ENCODE assay signal across 34 cellular contexts in genomic region chr11:60680455-60681119, GRCh38. TPM values are rescaled to one million over a fixed set of nuclear protein-coding genes. Genes with fewer than 3 reads are reported as not detected.
"Had no signal": no experiment of that assay in that cellular context is flagged by ENCODE, and none has a peak within 500 bp of the region (broad histone marks: within the 10 kb centered on the region; RNA-seq: fewer than 3 reads in every experiment).

No MANE protein-coding gene starts in this region.

- ATAC-seq: left lung; lower lobe of right lung; naive thymus-derived CD8-positive, alpha-beta T cell; stimulated activated naive B cell treated with anti-CD40 and anti-IgM and Interleukin-4, amounts not matched to agents 10 μg/mL and 1 μg/mL and 100 μg/mL, for 72 hours; stimulated activated naive CD8-positive, alpha-beta T cell treated with anti-CD3 and anti-CD28 coated beads, Interleukin-15, Interleukin-2, amounts not matched to agents 100 U/mL and 50 U/mL, for 24 hours had no signal

- H3K4me1 ChIP-seq: left lung, lower lobe of right lung, parathyroid adenoma, right atrium auricular region, right lobe of liver, stomach, thyroid gland, transverse colon, upper lobe of left lung, vagina had no signal

- H3K36me3 ChIP-seq: left lung, lower lobe of right lung, right atrium auricular region, right lobe of liver, stomach, thyroid gland, transverse colon, upper lobe of left lung, vagina had no signal

- H3K27me3 ChIP-seq: left lung, right atrium auricular region, right lobe of liver, stomach, testis, thyroid gland, transverse colon, upper lobe of left lung, vagina had no signal

- H3K27ac ChIP-seq: left lung, lower lobe of right lung, parathyroid adenoma, right atrium auricular region, right lobe of liver, stomach, testis, thyroid gland, transverse colon, upper lobe of left lung, vagina had no signal

- FAIRE-seq: islet of Langerhans, kidney had no signal

- DNase-seq: hypothalamus; immature natural killer cell; kidney; left colon; left lung; lower lobe of right lung; mammary epithelial cell; mesenchymal stem cell; naive thymus-derived CD8-positive, alpha-beta T cell; nucleus accumbens; right lobe of liver; stimulated activated CD4-positive, alpha-beta T cell treated with anti-CD3 and anti-CD28 coated beads, Interleukin-1b, Interleukin-23, amount 100 ng/mL, for 48 hours; stimulated activated CD4-positive, alpha-beta T cell treated with anti-CD3 and anti-CD28 coated beads, Interleukin-4, amount 100 ng/mL, for 1 hour; stimulated activated naive B cell treated with anti-CD40 and anti-IgM and Interleukin-4, amounts not matched to agents 10 μg/mL and 1 μg/mL and 100 μg/mL, for 72 hours; stimulated activated naive CD8-positive, alpha-beta T cell treated with anti-CD3 and anti-CD28 coated beads, Interleukin-15, Interleukin-2, amounts not matched to agents 100 U/mL and 50 U/mL, for 24 hours; stomach; testis; thyroid gland; transverse colon; upper lobe of left lung had no signal

- H3K4me3 ChIP-seq: left lung, lower lobe of right lung, right atrium auricular region, right lobe of liver, smooth muscle cell, stomach, testis, thyroid gland, transverse colon, upper lobe of left lung, vagina had no signal

- H3K9me3 ChIP-seq: right lobe of liver, testis, thyroid gland, vagina had no signal

RNA-seq across cellular contexts. Expression of gene MS4A8, which starts 18.8 kb away (rescaled TPM):
- total RNA-seq: kidney; liver; mammary epithelial cell; naive thymus-derived CD8-positive, alpha-beta T cell; neural crest cell; osteoblast; posterior vena cava; pulmonary artery endothelial cell; renal cortical epithelial cell; right atrium auricular region; smooth muscle cell; thyroid gland; vagina had no signal
- polyA plus RNA-seq: immature natural killer cell; mammary epithelial cell; naive thymus-derived CD8-positive, alpha-beta T cell; smooth muscle cell; urinary bladder had no signal

RNA-seq across cellular contexts. Expression of gene MS4A18, which starts 43.9 kb away (rescaled TPM):
- total RNA-seq: kidney; left colon; left lung; liver; lower lobe of right lung; mammary epithelial cell; mucosa of gallbladder; naive thymus-derived CD8-positive, alpha-beta T cell; neural crest cell; osteoblast; posterior vena cava; pulmonary artery endothelial cell; renal cortical epithelial cell; right atrium auricular region; right lobe of liver; skeletal muscle tissue; smooth muscle cell; stomach; thyroid gland; transverse colon; upper lobe of left lung; urinary bladder; vagina had no signal
- polyA plus RNA-seq: immature natural killer cell; liver; mammary epithelial cell; naive thymus-derived CD8-positive, alpha-beta T cell; smooth muscle cell; urinary bladder had no signal
